In the genomic region with DNA sequence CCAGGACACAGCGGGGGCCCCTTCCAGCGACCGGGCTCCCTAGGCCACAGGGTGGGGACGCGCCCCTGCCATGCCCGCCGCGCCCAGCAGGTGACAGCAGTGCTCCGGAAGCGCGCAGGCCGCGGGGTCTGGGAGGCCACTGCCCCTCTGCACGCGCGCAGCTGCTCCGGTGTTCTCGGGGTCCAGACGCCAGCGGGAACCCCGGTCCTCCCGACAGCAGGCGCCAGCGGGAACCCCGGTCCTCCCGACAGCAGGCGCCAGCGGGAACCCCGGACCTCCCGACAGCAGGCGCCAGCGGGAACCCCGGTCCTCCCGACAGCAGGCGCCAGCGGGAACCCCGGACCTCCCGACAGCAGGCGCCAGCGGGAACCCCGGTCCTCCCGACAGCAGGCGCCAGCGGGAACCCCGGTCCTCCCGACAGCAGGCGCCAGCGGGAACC, we compare ENCODE assay signal across 8 cellular contexts. TPM values are rescaled to one million over a fixed set of nuclear protein-coding genes. Genes with fewer than 3 reads are reported as not detected.
DNase-seq lines count a peak whose midpoint lies in the region; ATAC-seq and TF ChIP-seq lines count a peak whose summit lies in the region.
"Not testable (repeated sequence)": the region's sequence is repeated elsewhere in the genome, so short reads cannot be mapped to it uniquely, and the experiment has no call there.

No MANE protein-coding gene starts in this region.

- peak overlapping the region; percentile 31; the same call in 1 of the 2 replicates for H3K4me3 ChIP-seq in AG04450 (ENCODE audit: low read depth, low read length)
- peak overlapping the region in 5 of 7 experiments; percentile 14 to 34 (median 21) for H3K4me3 ChIP-seq in skin epidermis

- H3K27ac Mint-ChIP-seq in activated CD4-positive, alpha-beta T cell treated with anti-CD3 and anti-CD28 coated beads, Interleukin-2, amount 10 ng/mL, durations not matched to agents 7 days and 5 days; immature natural killer cell: not testable (repeated sequence)

- ATAC-seq in GM18858 (IDR thresholded peaks at IDR 0.05; ENCODE audit: unreplicated experiment) (peak; percentile 60), HG03097 (IDR thresholded peaks at IDR 0.05; ENCODE audit: low FRiP score, unreplicated experiment) (peak; percentile 62)

- H3K27ac ChIP-seq in AG04450 (ENCODE audit: low read depth, low read length); caudate nucleus (ENCODE audit: low read depth, low read length): not testable (repeated sequence)
- H3K27ac ChIP-seq in skin epidermis: peak overlapping the region in 1 of 21 experiments; percentile 6

- peak; percentile 77 for TF ChIP-seq CTCF in AG04450 (IDR thresholded peaks at IDR 0.05; ENCODE audit: low read depth, low read length)

- not testable (repeated sequence) for DNase-seq in AG04450 (ENCODE audit: low read depth, low spot score)
- DNase-seq in NCI-H460 (ENCODE audit: extremely low read depth, low read depth) (peak; percentile 28), caudate nucleus (lab: John Stamatoyannopoulos, UW) (peak in 31 of 61 donors; percentile 14 to 65 (median 36)), immature natural killer cell (peak; percentile 71 to 76 (median 73))
- DNase-seq in activated CD4-positive, alpha-beta T cell treated with anti-CD3 and anti-CD28 coated beads, Interleukin-2, amount 10 ng/mL, durations not matched to agents 7 days and 5 days: peak; percentile 57

- POLR2A ChIA-PET in AG04450 (lab: Yijun Ruan, JAX): interaction anchor here (0.7 to 1.3 kb wide), 2 partner anchors 15 to 49 kb away, joined by 4 read pairs; no protein-coding TSS in a partner anchor
- POLR2A ChIA-PET in activated CD4-positive, alpha-beta T cell treated with anti-CD3 and anti-CD28 coated beads, Interleukin-2, amount 10 ng/mL, durations not matched to agents 7 days and 5 days (lab: Charles Lee): not testable (repeated sequence)

- H3K9me3 Mint-ChIP-seq in activated CD4-positive, alpha-beta T cell treated with anti-CD3 and anti-CD28 coated beads, Interleukin-2, amount 10 ng/mL, durations not matched to agents 7 days and 5 days; immature natural killer cell: not testable (repeated sequence)

- not testable (repeated sequence) for H3K9me3 ChIP-seq in AG04450 (ENCODE audit: control insufficient read depth, insufficient read depth, low read length)

- CTCF ChIA-PET in AG04450 (lab: Charles Lee): interaction anchor here (0.7 to 1.4 kb wide), 2 partner anchors 64 to 730 kb away, joined by 5 to 6 read pairs; no protein-coding TSS in a partner anchor
- CTCF ChIA-PET in activated CD4-positive, alpha-beta T cell treated with anti-CD3 and anti-CD28 coated beads, Interleukin-2, amount 10 ng/mL, durations not matched to agents 7 days and 5 days (lab: Charles Lee): interaction anchor here (1.2 to 3.9 kb wide), 7 partner anchors 9 to 84 kb away, joined by 3 to 19 read pairs (median 8); no protein-coding TSS in a partner anchor

- peaks cover 12% of the 10 kb centered on the region for H3K4me1 Mint-ChIP-seq in activated CD4-positive, alpha-beta T cell treated with anti-CD3 and anti-CD28 coated beads, Interleukin-2, amount 10 ng/mL, durations not matched to agents 7 days and 5 days
- H3K4me1 Mint-ChIP-seq in immature natural killer cell: peaks cover 17 to 19% of the 10 kb centered on the region in 2 donors

- H3K36me3 Mint-ChIP-seq in activated CD4-positive, alpha-beta T cell treated with anti-CD3 and anti-CD28 coated beads, Interleukin-2, amount 10 ng/mL, durations not matched to agents 7 days and 5 days (ENCODE audit: low read depth); immature natural killer cell: not testable (repeated sequence)

- H3K27me3 ChIP-seq in AG04450 (ENCODE audit: control insufficient read depth, insufficient read depth, low read length): not testable (repeated sequence)

- H3K4me3 Mint-ChIP-seq in activated CD4-positive, alpha-beta T cell treated with anti-CD3 and anti-CD28 coated beads, Interleukin-2, amount 10 ng/mL, durations not matched to agents 7 days and 5 days: not testable (repeated sequence)
- peak overlapping the region in 1 of 5 donors; percentile 44 for H3K4me3 Mint-ChIP-seq in immature natural killer cell

- H3K27me3 Mint-ChIP-seq in activated CD4-positive, alpha-beta T cell treated with anti-CD3 and anti-CD28 coated beads, Interleukin-2, amount 10 ng/mL, durations not matched to agents 7 days and 5 days; immature natural killer cell (ENCODE audit: low read depth in 3 of 3): not testable (repeated sequence)

RNA-seq across cellular contexts. Expression of a gene that starts 32.6 kb away (rescaled TPM):
- polyA plus RNA-seq in AG04450 (2011; rRNA removed) (13.9 and 18.5 TPM in 2 replicates), immature natural killer cell (10 to 100 TPM; 25.3 to 35.6 (median 25.5) TPM)
- 9.6 and 10.2 TPM in 2 replicates for polyA minus RNA-seq in AG04450 (2011; rRNA and poly(A)+ RNA removed)
- total RNA-seq in NCI-H460 (2014; rRNA removed; shearing (Covaris generic)): 24.1 and 25.9 TPM in 2 replicates
- 60.5 and 79.9 TPM in 2 replicates for polyA plus RNA-seq in NCI-H460 (2014; cell fraction: nucleus; rRNA removed)
- 10 to 100 TPM; 32.1 to 36.3 TPM for total RNA-seq in activated CD4-positive, alpha-beta T cell treated with anti-CD3 and anti-CD28 coated beads, Interleukin-2, amount 10 ng/mL, durations not matched to agents 7 days and 5 days

RNA-seq across cellular contexts. Expression of a gene that starts 45.5 kb away (rescaled TPM):
- polyA plus RNA-seq in AG04450 (2011; rRNA removed) (0.87 and 0.89 TPM in 2 replicates), immature natural killer cell (10 to 100 TPM; 49.7 to 72.1 (median 55.1) TPM)
- polyA minus RNA-seq in AG04450 (2011; rRNA and poly(A)+ RNA removed): 1.6 and 1.8 TPM in 2 replicates
- 8.7 and 10.0 TPM in 2 replicates for total RNA-seq in NCI-H460 (2014; rRNA removed; shearing (Covaris generic))
- 11.4 and 14.6 TPM in 2 replicates for polyA plus RNA-seq in NCI-H460 (2014; cell fraction: nucleus; rRNA removed)
- 10 to 100 TPM; 12.4 to 13.5 TPM for total RNA-seq in activated CD4-positive, alpha-beta T cell treated with anti-CD3 and anti-CD28 coated beads, Interleukin-2, amount 10 ng/mL, durations not matched to agents 7 days and 5 days
